Comparison of ENCODE assay signal across 17 cellular contexts in genomic region chr5:172796306-172796705, GRCh38. TPM values are rescaled to one million over a fixed set of nuclear protein-coding genes. Genes with fewer than 3 reads are reported as not detected.
DNase-seq lines count a peak whose midpoint lies in the region; ATAC-seq, FAIRE-seq and TF ChIP-seq lines count a peak whose summit lies in the region.
"Had no signal": no experiment of that assay in that cellular context is flagged by ENCODE, and none has a peak within 500 bp of the region (broad histone marks: within the 10 kb centered on the region; RNA-seq: fewer than 3 reads in every experiment).

No MANE protein-coding gene starts in this region.

- no peak for ATAC-seq in left lobe of liver
- ATAC-seq: activated CD4-positive, alpha-beta T cell treated with anti-CD3 and anti-CD28 coated beads for 36 hours; stimulated activated naive B cell treated with anti-CD40 and anti-IgM and Interleukin-4, amounts not matched to agents 10 μg/mL and 1 μg/mL and 100 μg/mL, for 72 hours had no signal

- H3K27ac ChIP-seq in KOPT-K1 (ENCODE audit: low read depth, low read length, poor library complexity, severe bottlenecking) (peak overlapping the region; percentile 66), coronary artery (peak overlapping the region; percentile 89 to 96), neutrophil (peak overlapping the region; percentile 100), transverse colon (peak overlapping the region; percentile 73 to 83 (median 76))

- H3K4me3 ChIP-seq in coronary artery (no peak overlapping the region), neutrophil (ENCODE audit: low read depth in 1 of 2, low read length in 1 of 2) (no peak overlapping the region), transverse colon (no peak overlapping the region)
- H3K4me3 ChIP-seq: lung had no signal

- in situ Hi-C loops in transverse colon (cut with MboI; ENCODE audit: low pct_ligation_motif_present in 1 of 4, low pct_unique_long_range_greater_than_20kb in 1 of 4, low sequenced_read_pairs in 3 of 4) = no loop called here

- intact Hi-C loops in transverse colon (cut with DNase I; ENCODE audit: low total_unique reads) = no loop called here

- no peaks in the 10 kb centered on the region for H3K9me3 ChIP-seq in KOPT-K1 (ENCODE audit: insufficient read depth, low read length, poor library complexity, severe bottlenecking)
- H3K9me3 ChIP-seq in neutrophil = no peaks in the 10 kb centered on the region
- H3K9me3 ChIP-seq in transverse colon = no peaks in the 10 kb centered on the region

- no peak for TF ChIP-seq CTCF in coronary artery (IDR thresholded peaks at IDR 0.05)
- TF ChIP-seq CTCF in neutrophil (IDR thresholded peaks at IDR 0.05) = no peak
- TF ChIP-seq CTCF in transverse colon (IDR thresholded peaks at IDR 0.05) = no peak

- no peaks in the 10 kb centered on the region for H3K36me3 ChIP-seq in KOPT-K1 (ENCODE audit: insufficient read depth, low read length)
- no peaks in the 10 kb centered on the region for H3K36me3 ChIP-seq in neutrophil
- no peaks in the 10 kb centered on the region for H3K36me3 ChIP-seq in transverse colon

- no peak for DNase-seq in coronary artery (ENCODE audit: low spot score)
- no peak for DNase-seq in transverse colon
- no peak for DNase-seq in GM19239 (ENCODE audit: insufficient read length, low spot score)
- no peak for DNase-seq in left lobe of liver (ENCODE audit: low spot score)
- DNase-seq in activated CD4-positive, alpha-beta T cell treated with anti-CD3 and anti-CD28 coated beads, Interleukin-2, amount 50 U/mL, for 4 hours = no peak
- DNase-seq: activated CD4-positive, alpha-beta T cell treated with anti-CD3 and anti-CD28 coated beads for 36 hours; C1 segment of cervical spinal cord; effector memory CD4-positive, alpha-beta T cell; KBM-7; NCI-H1436; NCI-H345; stimulated activated naive B cell treated with anti-CD40 and anti-IgM and Interleukin-4, amounts not matched to agents 10 μg/mL and 1 μg/mL and 100 μg/mL, for 72 hours; T-helper 9 cell had no signal

- no peaks in the 10 kb centered on the region for H3K27me3 ChIP-seq in neutrophil
- H3K27me3 ChIP-seq in transverse colon = no peaks in the 10 kb centered on the region

- no peak for FAIRE-seq in GM19239 (lab: Jason Lieb, UNC)
- FAIRE-seq: GM18507 had no signal

- TF ChIP-seq EP300 in transverse colon (IDR thresholded peaks at IDR 0.05; ENCODE audit: low read depth) = no peak

- WGBS in transverse colon (ENCODE audit: low coverage in 1 of 2), 2 donors = 94 to 100% methylated on average over 2 to 6 of the region's 6 CpGs

- H3K4me1 ChIP-seq in neutrophil (ENCODE audit: control insufficient read depth in 1 of 2, insufficient read depth in 1 of 2, low read depth in 1 of 2, low read length in 1 of 2) = peaks cover 79 to 84% of the 10 kb centered on the region in 2 experiments
- peaks cover 0 to 23% (median 4%) of the 10 kb centered on the region in 4 donors for H3K4me1 ChIP-seq in transverse colon

- TF ChIP-seq POLR2A in transverse colon (IDR thresholded peaks at IDR 0.05) = no peak

RNA-seq across cellular contexts. Expression of gene DUSP1, which starts 25.3 kb away (rescaled TPM):
- total RNA-seq in transverse colon = 100 to 1,000 TPM; 469 to 701 (median 567) TPM
- total RNA-seq in left lobe of liver = 145 TPM

RNA-seq across cellular contexts. Expression of gene ERGIC1, which starts 37.7 kb away (rescaled TPM):
- total RNA-seq in transverse colon (100 to 1,000 TPM; 125 to 252 (median 184) TPM), left lobe of liver (158 TPM)
